ENCODE assay signal across 17 cellular contexts in the genomic region with DNA sequence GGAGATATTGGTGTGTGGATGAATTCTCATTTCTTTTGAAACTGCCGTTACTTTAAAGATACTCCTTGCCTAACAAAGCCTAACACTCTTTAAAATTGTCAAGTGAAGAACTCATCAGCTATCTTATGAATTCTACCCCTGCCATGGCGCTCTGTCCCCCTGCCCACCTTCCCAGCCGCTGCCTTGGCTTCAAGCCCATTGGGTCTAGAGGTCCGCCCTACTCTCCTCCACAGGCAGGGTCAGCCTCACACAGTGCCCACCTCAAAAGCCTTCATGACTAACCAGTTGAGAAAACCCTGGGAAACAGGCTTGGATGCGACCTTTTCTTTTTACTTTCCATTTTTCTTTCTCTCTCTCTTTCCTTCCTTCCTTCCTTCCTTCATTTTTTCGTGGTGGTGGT.
DNase-seq lines count a peak whose midpoint lies in the region; ATAC-seq and TF ChIP-seq lines count a peak whose summit lies in the region.
"Had no signal": no experiment of that assay in that cellular context is flagged by ENCODE, and none has a peak within 500 bp of the region (broad histone marks: within the 10 kb centered on the region; RNA-seq: fewer than 3 reads in every experiment).

No MANE protein-coding gene starts in this region.

- H3K4me1 ChIP-seq in HUES6 (ENCODE audit: control insufficient read depth, insufficient read depth, low read length): peaks cover 30% of the 10 kb centered on the region
- H3K4me1 ChIP-seq in iPS-15b (ENCODE audit: control insufficient read depth, insufficient read depth, low read length): peaks cover 19% of the 10 kb centered on the region
- H3K4me1 ChIP-seq in aorta (ENCODE audit: control insufficient read depth in 1 of 2, insufficient read depth in 2 of 2, low read length in 2 of 2): no peaks in the 10 kb centered on the region
- H3K4me1 ChIP-seq: BE2C had no signal

- peaks cover 21% of the 10 kb centered on the region for H3K4me1 Mint-ChIP-seq in neural crest cell
- H3K4me1 Mint-ChIP-seq: CD4-positive, CD25-positive, alpha-beta regulatory T cell; CD8-positive, alpha-beta memory T cell had no signal

- no peaks in the 10 kb centered on the region for H3K36me3 Mint-ChIP-seq in neural crest cell (ENCODE audit: low read depth)
- H3K36me3 Mint-ChIP-seq: CD4-positive, CD25-positive, alpha-beta regulatory T cell; CD8-positive, alpha-beta memory T cell had no signal

- DNase-seq in neural crest cell (ENCODE audit: low read depth, low spot score) (no peak), Kasumi-1 (lab: John Stamatoyannopoulos, UW) (no peak), aorta (no peak), Right ventricle myocardium inferior (ENCODE audit: missing footprints) (no peak)
- DNase-seq: ACHN; BE2C; C1 segment of cervical spinal cord; CD4-positive, CD25-positive, alpha-beta regulatory T cell; CD8-positive, alpha-beta memory T cell; COR-L47; HFFc6; IMR-90 had no signal

- intact Hi-C loops in aorta (cut with DNase I): no loop called here
- intact Hi-C loops in Right ventricle myocardium inferior (cut with DNase I): no loop called here

- no peak overlapping the region for H3K9ac ChIP-seq in HUES6 (ENCODE audit: low read length)
- no peak overlapping the region for H3K9ac ChIP-seq in iPS-15b (ENCODE audit: low read depth, low read length)

- peaks cover 42% of the 10 kb centered on the region for H3K27me3 Mint-ChIP-seq in neural crest cell (ENCODE audit: low read depth)
- H3K27me3 Mint-ChIP-seq: CD4-positive, CD25-positive, alpha-beta regulatory T cell had no signal

- 84 to 90% methylated on average over 6 of the region's 6 CpGs for WGBS in aorta, 2 donors

- H3K4me3 ChIP-seq in HUES6 (ENCODE audit: low read depth, low read length) (peak overlapping the region; percentile 13; the same call in 1 of the 2 replicates), iPS-15b (ENCODE audit: low read depth, low read length) (peak overlapping the region; percentile 14), aorta (ENCODE audit: low read length in 2 of 2) (no peak overlapping the region)
- H3K4me3 ChIP-seq: K562 had no signal

- H3K36me3 ChIP-seq in HUES6 (ENCODE audit: control insufficient read depth, insufficient read depth, low read length) (no peaks in the 10 kb centered on the region), iPS-15b (ENCODE audit: control insufficient read depth, insufficient read depth, low read length) (no peaks in the 10 kb centered on the region), aorta (ENCODE audit: control insufficient read depth in 1 of 2, insufficient read depth in 2 of 2, low read length in 1 of 2) (no peaks in the 10 kb centered on the region)
- H3K36me3 ChIP-seq: BE2C had no signal

- H3K9me3 ChIP-seq in HUES6 (ENCODE audit: control insufficient read depth, insufficient read depth, low read depth, low read length) (peaks cover 9% of the 10 kb centered on the region), iPS-15b (ENCODE audit: control insufficient read depth, insufficient read depth, low read length) (no peaks in the 10 kb centered on the region), aorta (ENCODE audit: control insufficient read depth, low read length) (peaks cover 2% of the 10 kb centered on the region)
- H3K9me3 ChIP-seq: BE2C had no signal

- H3K27ac ChIP-seq in HUES6 (ENCODE audit: low read depth, low read length) (no peak overlapping the region), aorta (ENCODE audit: low read depth in 1 of 2, low read length in 2 of 2) (no peak overlapping the region)

- peaks cover 3% of the 10 kb centered on the region for H3K9me3 Mint-ChIP-seq in neural crest cell
- H3K9me3 Mint-ChIP-seq: HFFc6 had no signal

- peak overlapping the region; percentile 81 for H3K27ac Mint-ChIP-seq in neural crest cell (ENCODE audit: unreplicated experiment)
- H3K27ac Mint-ChIP-seq: CD4-positive, CD25-positive, alpha-beta regulatory T cell; CD8-positive, alpha-beta memory T cell; HFFc6 had no signal

- no peak for TF ChIP-seq CTCF in neural crest cell (conservative IDR thresholded peaks at IDR 0.05)

- H3K4me3 Mint-ChIP-seq in neural crest cell: no peak overlapping the region
- H3K4me3 Mint-ChIP-seq: CD4-positive, CD25-positive, alpha-beta regulatory T cell; CD8-positive, alpha-beta memory T cell; HFFc6 had no signal

- H3K27me3 ChIP-seq in HUES6 (ENCODE audit: control insufficient read depth, insufficient read depth, low read length) (no peaks in the 10 kb centered on the region), iPS-15b (ENCODE audit: control insufficient read depth, insufficient read depth, low read length) (peaks cover 4% of the 10 kb centered on the region), aorta (ENCODE audit: control insufficient read depth in 1 of 2, insufficient read depth in 2 of 2, low read length in 1 of 2) (no peaks in the 10 kb centered on the region)

- ATAC-seq in aorta (ENCODE audit: low FRiP score): no peak
- ATAC-seq in Right ventricle myocardium inferior: no peak
- no peak for ATAC-seq in HG03432 (IDR thresholded peaks at IDR 0.05; ENCODE audit: unreplicated experiment)
- ATAC-seq: HCT116, K562 had no signal

Comparison
In these comparisons a context has a peak if more than half of its experiments do, and no peak if none do; other contexts are left out.
1. H3K4me3 ChIP-seq: peak in HUES6 (single experiment) and iPS-15b (single experiment); none in aorta (0 of 2).